ENCODE assay signal across 1 cellular context in genomic region chr2:191245046-191245868, GRCh38.
TF ChIP-seq lines count a peak whose summit lies in the region.

MYO1B (plus strand) TSS chr2:191245404; CDS start chr2:191276896, 31,492 bp downstream.

TF ChIP-seq in HCT116, 20 proteins besides CTCF, POLR2A, EP300 and RAD21 (continued from another document):
- TF ChIP-seq, protein P1, sequence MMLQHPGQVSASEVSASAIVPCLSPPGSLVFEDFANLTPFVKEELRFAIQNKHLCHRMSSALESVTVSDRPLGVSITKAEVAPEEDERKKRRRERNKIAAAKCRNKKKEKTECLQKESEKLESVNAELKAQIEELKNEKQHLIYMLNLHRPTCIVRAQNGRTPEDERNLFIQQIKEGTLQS (IDR thresholded peaks at IDR 0.05), result no peak
- TF ChIP-seq JUND (IDR thresholded peaks at IDR 0.05) (no peak), MAX (IDR thresholded peaks at IDR 0.05) (peak; percentile 75)
